ENCODE assay signal across 12 cellular contexts in the genomic region with DNA sequence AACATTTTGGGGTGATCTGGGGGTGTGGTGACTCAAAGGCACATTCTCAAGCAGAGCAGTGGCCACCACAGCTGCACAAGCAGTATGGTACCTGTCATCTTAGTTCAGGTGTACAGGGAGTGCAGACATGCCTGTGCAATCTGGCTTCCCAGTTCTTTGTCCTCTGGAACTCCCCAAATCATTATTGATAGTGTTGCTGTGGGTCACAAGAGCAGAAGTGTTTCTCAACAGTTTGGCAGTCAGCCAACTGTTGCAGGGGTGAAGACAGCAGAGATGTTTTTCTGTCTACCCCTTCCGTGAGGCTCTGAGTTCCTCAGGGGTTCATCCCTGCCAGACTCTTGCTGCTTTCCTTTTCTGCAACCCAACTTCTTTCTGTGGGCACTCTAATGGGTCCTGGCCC.
A peak's percentile ranks its signal among the peaks of the same experiment; 100 is the strongest.
DNase-seq lines count a peak whose midpoint lies in the region; ATAC-seq and TF ChIP-seq lines count a peak whose summit lies in the region.
"Had no signal": no experiment of that assay in that cellular context is flagged by ENCODE, and none has a peak within 500 bp of the region (broad histone marks: within the 10 kb centered on the region; RNA-seq: fewer than 3 reads in every experiment).

No MANE protein-coding gene starts in this region.

- no peak overlapping the region for H3K9ac ChIP-seq in adipocyte (ENCODE audit: low read length)

- TF ChIP-seq RAD21 in Ishikawa (IDR thresholded peaks at IDR 0.05; ENCODE audit: low read depth) = no peak

- H3K4me3 ChIP-seq in AG10803 (ENCODE audit: low read length) (no peak overlapping the region), adipocyte (ENCODE audit: low read length) (no peak overlapping the region), foreskin fibroblast (ENCODE audit: low read depth in 1 of 2, low read length in 2 of 2) (no peak overlapping the region)
- H3K4me3 ChIP-seq: lower lobe of right lung had no signal

- H3K36me3 ChIP-seq in adipocyte (ENCODE audit: control insufficient read depth, insufficient read depth, low read length, severe bottlenecking) = no peaks in the 10 kb centered on the region
- H3K36me3 ChIP-seq: lower lobe of right lung, neutrophil had no signal

- peaks cover 4% of the 10 kb centered on the region for H3K9me3 ChIP-seq in adipocyte (ENCODE audit: control insufficient read depth, low read length)
- H3K9me3 ChIP-seq: lower lobe of right lung, neutrophil had no signal

- no peak for TF ChIP-seq EP300 in Ishikawa (IDR thresholded peaks at IDR 0.05; ENCODE audit: borderline replicate concordance)

- peaks cover 11% of the 10 kb centered on the region for H3K4me1 ChIP-seq in adipocyte (ENCODE audit: control insufficient read depth, insufficient read depth, low read length)
- H3K4me1 ChIP-seq: lower lobe of right lung had no signal

- no peak for ATAC-seq in HG03175 (IDR thresholded peaks at IDR 0.05; ENCODE audit: unreplicated experiment)

- peak; percentile 8 for DNase-seq in AG10803 (ENCODE audit: low read depth)
- DNase-seq in adipocyte (ENCODE audit: low read depth) = peak; percentile 9
- peak; percentile 3 to 25 for DNase-seq in foreskin fibroblast
- DNase-seq in activated T-cell treated with anti-CD3 and anti-CD28 coated beads, Interleukin-2, amount 50 U/mL, for 48 hours = no peak
- DNase-seq in inferior parietal cortex (ENCODE audit: extremely low spot score) = no peak
- DNase-seq in DMS153 treated with DMSO at 0.1 percent for 48 hours (lab: John Stamatoyannopoulos, UW; ENCODE audit: unreplicated experiment) = no peak
- DNase-seq: lower lobe of right lung, NCI-H446 treated with DMSO at 0.1 percent for 48 hours, small intestine had no signal

- H3K27me3 ChIP-seq in adipocyte (replicated peaks; ENCODE audit: control insufficient read depth, insufficient read depth, low read length) = no peaks in the 10 kb centered on the region
- H3K27me3 ChIP-seq: neutrophil had no signal

- TF ChIP-seq CTCF in AG10803 (conservative IDR thresholded peaks at IDR 0.05; ENCODE audit: low read length) = no peak
- TF ChIP-seq CTCF in foreskin fibroblast (IDR thresholded peaks at IDR 0.05; ENCODE audit: low read depth, low read length) = no peak

TF ChIP-seq in Ishikawa, 13 proteins besides CTCF, POLR2A, EP300 and RAD21:
- TF ChIP-seq, protein P1, sequence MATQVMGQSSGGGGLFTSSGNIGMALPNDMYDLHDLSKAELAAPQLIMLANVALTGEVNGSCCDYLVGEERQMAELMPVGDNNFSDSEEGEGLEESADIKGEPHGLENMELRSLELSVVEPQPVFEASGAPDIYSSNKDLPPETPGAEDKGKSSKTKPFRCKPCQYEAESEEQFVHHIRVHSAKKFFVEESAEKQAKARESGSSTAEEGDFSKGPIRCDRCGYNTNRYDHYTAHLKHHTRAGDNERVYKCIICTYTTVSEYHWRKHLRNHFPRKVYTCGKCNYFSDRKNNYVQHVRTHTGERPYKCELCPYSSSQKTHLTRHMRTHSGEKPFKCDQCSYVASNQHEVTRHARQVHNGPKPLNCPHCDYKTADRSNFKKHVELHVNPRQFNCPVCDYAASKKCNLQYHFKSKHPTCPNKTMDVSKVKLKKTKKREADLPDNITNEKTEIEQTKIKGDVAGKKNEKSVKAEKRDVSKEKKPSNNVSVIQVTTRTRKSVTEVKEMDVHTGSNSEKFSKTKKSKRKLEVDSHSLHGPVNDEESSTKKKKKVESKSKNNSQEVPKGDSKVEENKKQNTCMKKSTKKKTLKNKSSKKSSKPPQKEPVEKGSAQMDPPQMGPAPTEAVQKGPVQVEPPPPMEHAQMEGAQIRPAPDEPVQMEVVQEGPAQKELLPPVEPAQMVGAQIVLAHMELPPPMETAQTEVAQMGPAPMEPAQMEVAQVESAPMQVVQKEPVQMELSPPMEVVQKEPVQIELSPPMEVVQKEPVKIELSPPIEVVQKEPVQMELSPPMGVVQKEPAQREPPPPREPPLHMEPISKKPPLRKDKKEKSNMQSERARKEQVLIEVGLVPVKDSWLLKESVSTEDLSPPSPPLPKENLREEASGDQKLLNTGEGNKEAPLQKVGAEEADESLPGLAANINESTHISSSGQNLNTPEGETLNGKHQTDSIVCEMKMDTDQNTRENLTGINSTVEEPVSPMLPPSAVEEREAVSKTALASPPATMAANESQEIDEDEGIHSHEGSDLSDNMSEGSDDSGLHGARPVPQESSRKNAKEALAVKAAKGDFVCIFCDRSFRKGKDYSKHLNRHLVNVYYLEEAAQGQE (IDR thresholded peaks at IDR 0.05; ENCODE audit: low read depth) = no peak
- TF ChIP-seq NFIC (IDR thresholded peaks at IDR 0.05) = peak; percentile 29; the same call in 1 of the 2 replicates
TF ChIP-seq in Ishikawa: peak in this region for 1.

Comparison
In these comparisons a context has a peak if more than half of its experiments do, and no peak if none do; other contexts are left out.
1. DNase-seq: peak in AG10803 (single experiment), adipocyte (single experiment) and foreskin fibroblast (2 of 2); none in activated T-cell treated with anti-CD3 and anti-CD28 coated beads, Interleukin-2, amount 50 U/mL, for 48 hours (0 of 2), inferior parietal cortex (single experiment) and DMS153 treated with DMSO at 0.1 percent for 48 hours (single experiment).